ENCODE assay signal across 18 cellular contexts in genomic region chr14:34845869-34846268, GRCh38. TPM values are rescaled to one million over a fixed set of nuclear protein-coding genes. Genes with fewer than 3 reads are reported as not detected.
A peak's percentile ranks its signal among the peaks of the same experiment; 100 is the strongest.
DNase-seq lines count a peak whose midpoint lies in the region; ATAC-seq and TF ChIP-seq lines count a peak whose summit lies in the region.
"Had no signal": no experiment of that assay in that cellular context is flagged by ENCODE, and none has a peak within 500 bp of the region (broad histone marks: within the 10 kb centered on the region; RNA-seq: fewer than 3 reads in every experiment).

No MANE protein-coding gene starts in this region.

- CTCF ChIA-PET in CD4-positive, alpha-beta T cell (lab: Charles Lee), result no interaction called here
- CTCF ChIA-PET in CD8-positive, alpha-beta T cell (lab: Charles Lee), result interaction anchor here (0.7 kb wide), 1 partner anchor 16 kb away, joined by 3 read pairs; no protein-coding TSS in a partner anchor
- CTCF ChIA-PET in activated CD4-positive, alpha-beta memory T cell treated with anti-CD3 and anti-CD28 coated beads for 36 hours (lab: Charles Lee), result no interaction called here

- no peaks in the 10 kb centered on the region for H3K4me1 ChIP-seq in CD8-positive, alpha-beta T cell (ENCODE audit: insufficient read depth, low read length)

- no peaks in the 10 kb centered on the region for H3K27me3 Mint-ChIP-seq in CD4-positive, alpha-beta T cell
- H3K27me3 Mint-ChIP-seq in CD8-positive, alpha-beta T cell (ENCODE audit: low read depth), result no peaks in the 10 kb centered on the region
- H3K27me3 Mint-ChIP-seq in activated T-helper 17 cell treated with anti-CD3 and anti-CD28 coated beads, Interleukin-2, amount 50 U/mL, for 72 hours, result no peaks in the 10 kb centered on the region
- no peaks in the 10 kb centered on the region for H3K27me3 Mint-ChIP-seq in activated CD4-positive, alpha-beta memory T cell treated with anti-CD3 and anti-CD28 coated beads for 36 hours
- H3K27me3 Mint-ChIP-seq: B cell; CD4-positive, alpha-beta memory T cell had no signal

- intact Hi-C loops in CD4-positive, alpha-beta T cell (cut with DNase I, micrococcal nuclease), result no loop called here
- intact Hi-C loops in CD8-positive, alpha-beta T cell (cut with DNase I, micrococcal nuclease), result no loop called here
- intact Hi-C loops in activated CD4-positive, alpha-beta memory T cell treated with anti-CD3 and anti-CD28 coated beads for 36 hours (cut with micrococcal nuclease), result loop anchor here (10.0 kb wide), 2 partner anchors 139 to 459 kb away; partner anchors contain the start of gene SRP54

- H3K9me3 Mint-ChIP-seq in CD4-positive, alpha-beta T cell, result no peaks in the 10 kb centered on the region
- H3K9me3 Mint-ChIP-seq in CD8-positive, alpha-beta T cell, result no peaks in the 10 kb centered on the region
- H3K9me3 Mint-ChIP-seq in activated T-helper 17 cell treated with anti-CD3 and anti-CD28 coated beads, Interleukin-2, amount 50 U/mL, for 72 hours, result no peaks in the 10 kb centered on the region
- no peaks in the 10 kb centered on the region for H3K9me3 Mint-ChIP-seq in stimulated activated effector memory CD8-positive, alpha-beta T cell treated with anti-CD3 and anti-CD28 coated beads, Interleukin-12 subunit alpha, Interleukin-12 subunit beta, amount 100 ng/mL, for 72 hours
- H3K9me3 Mint-ChIP-seq in activated CD4-positive, alpha-beta memory T cell treated with anti-CD3 and anti-CD28 coated beads for 36 hours, result no peaks in the 10 kb centered on the region

- H3K4me3 ChIP-seq in CD8-positive, alpha-beta T cell (ENCODE audit: low read depth, low read length), result no peak overlapping the region
- H3K4me3 ChIP-seq: BLaER1 treated with 17β-estradiol and CSF1 and Interleukin-3, amounts not matched to agents 10 nM and 100 nM had no signal

- H3K27me3 ChIP-seq in CD4-positive, alpha-beta T cell (ENCODE audit: control insufficient read depth, insufficient read depth, low read length), result no peaks in the 10 kb centered on the region
- no peaks in the 10 kb centered on the region for H3K27me3 ChIP-seq in CD8-positive, alpha-beta T cell (ENCODE audit: insufficient read depth, low read length)
- H3K27me3 ChIP-seq: BLaER1 treated with 17β-estradiol and CSF1 and Interleukin-3, amounts not matched to agents 10 nM and 100 nM had no signal

- no peak for TF ChIP-seq CTCF in CD4-positive, alpha-beta T cell (IDR thresholded peaks at IDR 0.05)
- no peak for TF ChIP-seq CTCF in CD8-positive, alpha-beta T cell (IDR thresholded peaks at IDR 0.05)

- no peaks in the 10 kb centered on the region for H3K9me3 ChIP-seq in CD4-positive, alpha-beta T cell (ENCODE audit: control insufficient read depth, low read length)
- no peaks in the 10 kb centered on the region for H3K9me3 ChIP-seq in CD8-positive, alpha-beta T cell (ENCODE audit: low read length)
- H3K9me3 ChIP-seq: Caco-2 had no signal

- no peak for DNase-seq in CD4-positive, alpha-beta T cell
- no peak for DNase-seq in CD8-positive, alpha-beta T cell
- DNase-seq in stimulated activated effector memory CD8-positive, alpha-beta T cell treated with anti-CD3 and anti-CD28 coated beads, Interleukin-12 subunit alpha, Interleukin-12 subunit beta, amount 100 ng/mL, for 72 hours (ENCODE audit: low spot score in 2 of 2), result no peak
- no peak for DNase-seq in NCI-H2107 treated with DMSO at 0.1 percent for 48 hours (lab: John Stamatoyannopoulos, UW; ENCODE audit: unreplicated experiment)
- DNase-seq in AG08395 (ENCODE audit: low spot score), result no peak
- no peak for DNase-seq in activated CD4-positive, alpha-beta memory T cell treated with anti-CD3 and anti-CD28 coated beads for 36 hours
- DNase-seq: 8988T; ACHN; AML-193; Caco-2; Calu3; CD4-positive, alpha-beta memory T cell; DMS79 treated with DMSO at 0.1 percent for 48 hours; GF-D8 had no signal

- no peak overlapping the region for H3K27ac ChIP-seq in CD4-positive, alpha-beta T cell (ENCODE audit: low read depth, low read length)
- H3K27ac ChIP-seq in CD8-positive, alpha-beta T cell (ENCODE audit: low read depth, low read length), result no peak overlapping the region
- H3K27ac ChIP-seq: BLaER1 treated with 17β-estradiol and CSF1 and Interleukin-3, amounts not matched to agents 10 nM and 100 nM; C4-2B had no signal

- H3K36me3 Mint-ChIP-seq in CD4-positive, alpha-beta T cell (ENCODE audit: low read depth), result peaks cover 55% of the 10 kb centered on the region
- H3K36me3 Mint-ChIP-seq in CD8-positive, alpha-beta T cell, result peaks cover 38% of the 10 kb centered on the region
- peaks cover 73% of the 10 kb centered on the region for H3K36me3 Mint-ChIP-seq in activated T-helper 17 cell treated with anti-CD3 and anti-CD28 coated beads, Interleukin-2, amount 50 U/mL, for 72 hours (ENCODE audit: low read depth)
- peaks cover 80% of the 10 kb centered on the region for H3K36me3 Mint-ChIP-seq in stimulated activated effector memory CD8-positive, alpha-beta T cell treated with anti-CD3 and anti-CD28 coated beads, Interleukin-12 subunit alpha, Interleukin-12 subunit beta, amount 100 ng/mL, for 72 hours
- H3K36me3 Mint-ChIP-seq in activated CD4-positive, alpha-beta memory T cell treated with anti-CD3 and anti-CD28 coated beads for 36 hours, result peaks cover 25% of the 10 kb centered on the region

- H3K4me3 Mint-ChIP-seq in CD4-positive, alpha-beta T cell, result no peak overlapping the region
- H3K4me3 Mint-ChIP-seq in CD8-positive, alpha-beta T cell, result no peak overlapping the region
- H3K4me3 Mint-ChIP-seq in activated T-helper 17 cell treated with anti-CD3 and anti-CD28 coated beads, Interleukin-2, amount 50 U/mL, for 72 hours, result no peak overlapping the region
- H3K4me3 Mint-ChIP-seq in stimulated activated effector memory CD8-positive, alpha-beta T cell treated with anti-CD3 and anti-CD28 coated beads, Interleukin-12 subunit alpha, Interleukin-12 subunit beta, amount 100 ng/mL, for 72 hours, result no peak overlapping the region
- no peak overlapping the region for H3K4me3 Mint-ChIP-seq in activated CD4-positive, alpha-beta memory T cell treated with anti-CD3 and anti-CD28 coated beads for 36 hours
- H3K4me3 Mint-ChIP-seq: B cell; CD4-positive, alpha-beta memory T cell had no signal

- POLR2A ChIA-PET in CD4-positive, alpha-beta T cell (lab: Charles Lee), result interaction anchor here (0.6 kb wide), 1 partner anchor 571 kb away, joined by 3 read pairs; no protein-coding TSS in a partner anchor
- POLR2A ChIA-PET in CD8-positive, alpha-beta T cell (lab: Charles Lee), result interaction anchor here (0.6 kb wide), 2 partner anchors 70 to 202 kb away, joined by 3 to 4 read pairs; no protein-coding TSS in a partner anchor
- POLR2A ChIA-PET in activated CD4-positive, alpha-beta memory T cell treated with anti-CD3 and anti-CD28 coated beads for 36 hours (lab: Charles Lee), result no interaction called here

- H3K27ac Mint-ChIP-seq in CD4-positive, alpha-beta T cell, result peak overlapping the region; percentile 6
- peak overlapping the region; percentile 2 for H3K27ac Mint-ChIP-seq in CD8-positive, alpha-beta T cell
- H3K27ac Mint-ChIP-seq in activated T-helper 17 cell treated with anti-CD3 and anti-CD28 coated beads, Interleukin-2, amount 50 U/mL, for 72 hours, result peak overlapping the region; percentile 32
- peak overlapping the region; percentile 56 for H3K27ac Mint-ChIP-seq in stimulated activated effector memory CD8-positive, alpha-beta T cell treated with anti-CD3 and anti-CD28 coated beads, Interleukin-12 subunit alpha, Interleukin-12 subunit beta, amount 100 ng/mL, for 72 hours
- H3K27ac Mint-ChIP-seq in activated CD4-positive, alpha-beta memory T cell treated with anti-CD3 and anti-CD28 coated beads for 36 hours, result no peak overlapping the region
- H3K27ac Mint-ChIP-seq: B cell; CD4-positive, alpha-beta memory T cell had no signal

- H3K4me1 Mint-ChIP-seq in CD4-positive, alpha-beta T cell (ENCODE audit: low read depth), result peaks cover 41% of the 10 kb centered on the region
- peaks cover 28% of the 10 kb centered on the region for H3K4me1 Mint-ChIP-seq in CD8-positive, alpha-beta T cell (ENCODE audit: low read depth)
- peaks cover 15% of the 10 kb centered on the region for H3K4me1 Mint-ChIP-seq in activated T-helper 17 cell treated with anti-CD3 and anti-CD28 coated beads, Interleukin-2, amount 50 U/mL, for 72 hours
- H3K4me1 Mint-ChIP-seq in stimulated activated effector memory CD8-positive, alpha-beta T cell treated with anti-CD3 and anti-CD28 coated beads, Interleukin-12 subunit alpha, Interleukin-12 subunit beta, amount 100 ng/mL, for 72 hours, result peaks cover 19% of the 10 kb centered on the region
- peaks cover 26% of the 10 kb centered on the region for H3K4me1 Mint-ChIP-seq in activated CD4-positive, alpha-beta memory T cell treated with anti-CD3 and anti-CD28 coated beads for 36 hours (ENCODE audit: low read depth)

- H3K36me3 ChIP-seq in CD8-positive, alpha-beta T cell (ENCODE audit: insufficient read depth, low read length), result no peaks in the 10 kb centered on the region

- ATAC-seq in CD4-positive, alpha-beta T cell (ENCODE audit: poor library complexity), result no peak
- ATAC-seq in CD8-positive, alpha-beta T cell, result no peak
- ATAC-seq in activated T-helper 17 cell treated with anti-CD3 and anti-CD28 coated beads, Interleukin-2, amount 50 U/mL, for 72 hours (replicated peaks), result no peak
- no peak for ATAC-seq in stimulated activated effector memory CD8-positive, alpha-beta T cell treated with anti-CD3 and anti-CD28 coated beads, Interleukin-12 subunit alpha, Interleukin-12 subunit beta, amount 100 ng/mL, for 72 hours

RNA-seq across cellular contexts. Expression of gene BAZ1A, which starts 29.3 kb away (rescaled TPM):
- total RNA-seq in CD4-positive, alpha-beta T cell, result 10 to 100 TPM; 46.5 to 52.3 TPM
- 10 to 100 TPM; 48.8 to 52.7 TPM for total RNA-seq in CD8-positive, alpha-beta T cell
- total RNA-seq in activated T-helper 17 cell treated with anti-CD3 and anti-CD28 coated beads, Interleukin-2, amount 50 U/mL, for 72 hours, result 10 to 100 TPM; 53.3 to 57.0 TPM
- total RNA-seq in activated CD4-positive, alpha-beta memory T cell treated with anti-CD3 and anti-CD28 coated beads for 36 hours, result 10 to 100 TPM; 67.8 to 68.0 TPM
